10 cellular contexts compared by ENCODE assay signal in genomic region chr3:5197022-5197421, GRCh38. TPM values are rescaled to one million over a fixed set of nuclear protein-coding genes. Genes with fewer than 3 reads are reported as not detected.
DNase-seq lines count a peak whose midpoint lies in the region; ATAC-seq lines count a peak whose summit lies in the region.
"Had no signal": no experiment of that assay in that cellular context is flagged by ENCODE, and none has a peak within 500 bp of the region (broad histone marks: within the 10 kb centered on the region; RNA-seq: fewer than 3 reads in every experiment).

No MANE protein-coding gene starts in this region.

- peak overlapping the region; percentile 80 for H3K27ac ChIP-seq in CD4-positive, CD25-positive, alpha-beta regulatory T cell (ENCODE audit: insufficient read depth, low read length, poor library complexity, severe bottlenecking)
- peak overlapping the region; percentile 64 for H3K27ac ChIP-seq in naive thymus-derived CD4-positive, alpha-beta T cell (ENCODE audit: low read depth, low read length)

- no peak for ATAC-seq in CD4-positive, CD25-positive, alpha-beta regulatory T cell (ENCODE audit: low read depth in 2 of 2)
- no peak for ATAC-seq in central memory CD8-positive, alpha-beta T cell (replicated peaks; ENCODE audit: extremely low read depth, poor library complexity, severe bottlenecking)
- ATAC-seq in naive thymus-derived CD4-positive, alpha-beta T cell, result no peak
- ATAC-seq in GM21529 (IDR thresholded peaks at IDR 0.05; ENCODE audit: unreplicated experiment), result no peak

- no peak for DNase-seq in CD4-positive, CD25-positive, alpha-beta regulatory T cell
- DNase-seq in LHCN-M2 (ENCODE audit: low read depth), result peak; percentile 41
- DNase-seq in central memory CD8-positive, alpha-beta T cell (ENCODE audit: low spot score in 2 of 2), result no peak
- DNase-seq in naive thymus-derived CD4-positive, alpha-beta T cell, result no peak
- DNase-seq in SIG-M5 treated with dmso at 0.1 percent for 504 hours (lab: John Stamatoyannopoulos, UW; ENCODE audit: unreplicated experiment), result no peak
- no peak for DNase-seq in inferior parietal cortex (ENCODE audit: extremely low spot score)
- no peak for DNase-seq in NCI-H187 (lab: John Stamatoyannopoulos, UW)
- DNase-seq: H7 had no signal

- CTCF ChIA-PET in naive thymus-derived CD4-positive, alpha-beta T cell (lab: Charles Lee), result interaction anchor here (2.6 kb wide), 1 partner anchor 9 kb away, joined by 19 read pairs; the partner anchor contains the start of gene EDEM1

- POLR2A ChIA-PET in naive thymus-derived CD4-positive, alpha-beta T cell (lab: Charles Lee), result interaction anchor here (0.6 to 4.6 kb wide), 7 partner anchors 9 to 904 kb away, joined by 3 to 117 read pairs (median 4); partner anchors contain the start of genes EDEM1 and ITPR1

- peaks cover 84% of the 10 kb centered on the region for H3K4me1 ChIP-seq in CD4-positive, CD25-positive, alpha-beta regulatory T cell (ENCODE audit: control insufficient read depth, insufficient read depth, low read length, poor library complexity, severe bottlenecking)
- H3K4me1 ChIP-seq in naive thymus-derived CD4-positive, alpha-beta T cell (ENCODE audit: control insufficient read depth in 2 of 2, insufficient read depth in 2 of 2, low read length in 2 of 2), result peaks cover 68 to 80% of the 10 kb centered on the region in 2 donors

- H3K4me3 ChIP-seq in CD4-positive, CD25-positive, alpha-beta regulatory T cell (ENCODE audit: low read depth, low read length), result peak overlapping the region; percentile 84
- H3K4me3 ChIP-seq in naive thymus-derived CD4-positive, alpha-beta T cell (ENCODE audit: low read length), result peak overlapping the region; percentile 22
- H3K4me3 ChIP-seq: lung had no signal

- peaks cover 31% of the 10 kb centered on the region for H3K36me3 ChIP-seq in CD4-positive, CD25-positive, alpha-beta regulatory T cell (ENCODE audit: control insufficient read depth, insufficient read depth, low read length)
- H3K36me3 ChIP-seq in naive thymus-derived CD4-positive, alpha-beta T cell (ENCODE audit: control insufficient read depth in 2 of 3, insufficient read depth in 3 of 3, low read length in 3 of 3), result peaks cover 6 to 17% (median 10%) of the 10 kb centered on the region in 3 experiments

- intact Hi-C loops in naive thymus-derived CD4-positive, alpha-beta T cell (cut with micrococcal nuclease), result loop anchor here (1.0 to 5.0 kb wide), 6 partner anchors 9 to 345 kb away; partner anchors contain the start of gene ARL8B (in 2 of the 2)

- H3K9me3 ChIP-seq in CD4-positive, CD25-positive, alpha-beta regulatory T cell (ENCODE audit: control insufficient read depth in 2 of 2, low read length in 2 of 2), result no peaks in the 10 kb centered on the region
- H3K9me3 ChIP-seq in naive thymus-derived CD4-positive, alpha-beta T cell (ENCODE audit: control insufficient read depth in 2 of 3, low read length in 3 of 3), result no peaks in the 10 kb centered on the region

- H3K9me3 Mint-ChIP-seq in CD4-positive, CD25-positive, alpha-beta regulatory T cell, result peaks cover 0 to 3% (median 0%) of the 10 kb centered on the region in 7 donors
- H3K9me3 Mint-ChIP-seq in central memory CD8-positive, alpha-beta T cell, result no peaks in the 10 kb centered on the region
- peaks cover 0 to 8% (median 5%) of the 10 kb centered on the region in 11 donors for H3K9me3 Mint-ChIP-seq in naive thymus-derived CD4-positive, alpha-beta T cell

- H3K4me3 Mint-ChIP-seq in CD4-positive, CD25-positive, alpha-beta regulatory T cell, result peak overlapping the region; percentile 75 to 86 (median 81)
- peak overlapping the region; percentile 70 for H3K4me3 Mint-ChIP-seq in central memory CD8-positive, alpha-beta T cell
- peak overlapping the region in 9 of 10 donors; percentile 66 to 87 (median 78) for H3K4me3 Mint-ChIP-seq in naive thymus-derived CD4-positive, alpha-beta T cell

- H3K4me1 Mint-ChIP-seq in CD4-positive, CD25-positive, alpha-beta regulatory T cell, result peaks cover 49 to 88% (median 75%) of the 10 kb centered on the region in 4 donors
- H3K4me1 Mint-ChIP-seq in central memory CD8-positive, alpha-beta T cell, result peaks cover 73% of the 10 kb centered on the region
- peaks cover 62 to 90% (median 83%) of the 10 kb centered on the region in 7 donors for H3K4me1 Mint-ChIP-seq in naive thymus-derived CD4-positive, alpha-beta T cell

- H3K27me3 ChIP-seq in CD4-positive, CD25-positive, alpha-beta regulatory T cell (ENCODE audit: control insufficient read depth, insufficient read depth, low read length), result no peaks in the 10 kb centered on the region
- no peaks in the 10 kb centered on the region for H3K27me3 ChIP-seq in naive thymus-derived CD4-positive, alpha-beta T cell (ENCODE audit: control insufficient read depth in 2 of 2, insufficient read depth in 2 of 2, low read length in 2 of 2)

- peak overlapping the region; percentile 91 to 95 (median 94) for H3K27ac Mint-ChIP-seq in CD4-positive, CD25-positive, alpha-beta regulatory T cell
- H3K27ac Mint-ChIP-seq in central memory CD8-positive, alpha-beta T cell (ENCODE audit: low read depth), result peak overlapping the region; percentile 86
- peak overlapping the region; percentile 90 to 96 (median 94) for H3K27ac Mint-ChIP-seq in naive thymus-derived CD4-positive, alpha-beta T cell

- no peaks in the 10 kb centered on the region for H3K27me3 Mint-ChIP-seq in CD4-positive, CD25-positive, alpha-beta regulatory T cell
- H3K27me3 Mint-ChIP-seq in central memory CD8-positive, alpha-beta T cell, result no peaks in the 10 kb centered on the region
- no peaks in the 10 kb centered on the region for H3K27me3 Mint-ChIP-seq in naive thymus-derived CD4-positive, alpha-beta T cell

- peaks cover 35% of the 10 kb centered on the region for H3K36me3 Mint-ChIP-seq in CD4-positive, CD25-positive, alpha-beta regulatory T cell
- H3K36me3 Mint-ChIP-seq in central memory CD8-positive, alpha-beta T cell (ENCODE audit: insufficient read depth), result peaks cover 52% of the 10 kb centered on the region
- peaks cover 4 to 59% (median 39%) of the 10 kb centered on the region in 5 donors for H3K36me3 Mint-ChIP-seq in naive thymus-derived CD4-positive, alpha-beta T cell

RNA-seq across cellular contexts. Expression of gene EDEM1, which starts 9.5 kb away (rescaled TPM):
- total RNA-seq in CD4-positive, CD25-positive, alpha-beta regulatory T cell, result 99.3 TPM
- polyA plus RNA-seq in CD4-positive, CD25-positive, alpha-beta regulatory T cell, result 10 to 100 TPM; 51.1 to 56.8 (median 54.5) TPM
- 25.6 and 25.7 TPM in 2 replicates for total RNA-seq in LHCN-M2 (2014; rRNA removed)
- 8.9 TPM for polyA plus RNA-seq in LHCN-M2 (2012)
- 100 to 1,000 TPM in 4 of 5 experiments, 10 to 100 TPM in 1; 97.3 to 138 (median 126) TPM for total RNA-seq in naive thymus-derived CD4-positive, alpha-beta T cell
- polyA plus RNA-seq in naive thymus-derived CD4-positive, alpha-beta T cell, result 10 to 100 TPM; 41.9 to 50.1 TPM
